9 cellular contexts compared by ENCODE assay signal in genomic region chr17:78934681-78935418, GRCh38. TPM values are rescaled to one million over a fixed set of nuclear protein-coding genes. Genes with fewer than 3 reads are reported as not detected.
DNase-seq lines count a peak whose midpoint lies in the region; ATAC-seq, FAIRE-seq and TF ChIP-seq lines count a peak whose summit lies in the region.
"Had no signal": no experiment of that assay in that cellular context is flagged by ENCODE, and none has a peak within 500 bp of the region (broad histone marks: within the 10 kb centered on the region; RNA-seq: fewer than 3 reads in every experiment).

No MANE protein-coding gene starts in this region.

- no peaks in the 10 kb centered on the region for H3K9me2 ChIP-seq in PC-9 (ENCODE audit: insufficient read depth)

- TF ChIP-seq POLR2A in A549 (IDR thresholded peaks at IDR 0.05; ENCODE audit: low read length) (no peak), ovary (IDR thresholded peaks at IDR 0.05) (no peak)

- POLR2A ChIA-PET in A549 (lab: Yijun Ruan, JAX) (interaction anchor here (1.1 to 3.5 kb wide), 5 partner anchors 11 to 93 kb away, joined by 3 to 20 read pairs (median 5); partner anchors contain the start of gene TIMP2), PC-9 (lab: Charles Lee; ENCODE audit: unreplicated experiment) (no interaction called here)

- no peak; a peak in 1 of 6 replicates for ATAC-seq in A549
- ATAC-seq in GM21529 (IDR thresholded peaks at IDR 0.05; ENCODE audit: unreplicated experiment) = no peak

- H3F3A ChIP-seq in PC-9 (ENCODE audit: insufficient read depth, low read depth) = peaks cover 26% of the 10 kb centered on the region

- H3K27me3 ChIP-seq in PC-9 (ENCODE audit: insufficient read depth, low read depth) (no peaks in the 10 kb centered on the region), esophagus (ENCODE audit: control insufficient read depth in 1 of 2, insufficient read depth in 2 of 2, low read length in 2 of 2) (no peaks in the 10 kb centered on the region), ovary (no peaks in the 10 kb centered on the region)

- H3K27ac ChIP-seq in A549 = peak overlapping the region; percentile 91 to 97
- peak overlapping the region; percentile 87 for H3K27ac ChIP-seq in PC-9
- peak overlapping the region; percentile 82 to 94 for H3K27ac ChIP-seq in esophagus (ENCODE audit: low read depth in 2 of 2, low read length in 1 of 2)
- H3K27ac ChIP-seq in ovary = peak overlapping the region; percentile 79 to 96

- H3K9me3 ChIP-seq in A549 (no peaks in the 10 kb centered on the region), PC-9 (ENCODE audit: insufficient read depth, low read depth) (no peaks in the 10 kb centered on the region), esophagus (ENCODE audit: control insufficient read depth in 2 of 2, insufficient read depth in 1 of 2, low read depth in 1 of 2, low read length in 1 of 2) (no peaks in the 10 kb centered on the region), ovary (no peaks in the 10 kb centered on the region)

- H4K20me1 ChIP-seq in PC-9 (ENCODE audit: insufficient read depth) = no peaks in the 10 kb centered on the region

- no peak for FAIRE-seq in A549 (lab: Jason Lieb, UNC)
- FAIRE-seq: frontal cortex had no signal

- DNase-seq in A549 (ENCODE audit: low read depth in 1 of 2, low spot score in 1 of 2) (no peak), PC-9 (no peak), ovary (peak in 3 of 5 donors; percentile 49 to 63 (median 55)), head of caudate nucleus (no peak), NCI-H526 (lab: John Stamatoyannopoulos, UW) (no peak)
- no peak for DNase-seq in activated effector memory CD4-positive, alpha-beta T cell treated with Interleukin-2 at 50 U/mL for 16 hours

- BruUV-seq in PC-9 (replicated peaks; lab: Mats Ljungman, UMichigan) = TSS peak; percentile 42

- CTCF ChIA-PET in A549 (lab: Yijun Ruan, JAX) (interaction anchor here (0.6 to 13.7 kb wide), 6 partner anchors 12 to 69 kb away, joined by 3 to 169 read pairs (median 5); no protein-coding TSS in a partner anchor), PC-9 (lab: Charles Lee) (no interaction called here)

- H3K4me1 ChIP-seq in A549 (peaks cover 59% of the 10 kb centered on the region), PC-9 (replicated peaks; ENCODE audit: insufficient read depth) (peaks cover 27% of the 10 kb centered on the region), esophagus (ENCODE audit: control insufficient read depth in 2 of 2, insufficient read depth in 2 of 2, low read length in 1 of 2) (peaks cover 2 to 21% of the 10 kb centered on the region in 2 donors), ovary (ENCODE audit: insufficient read depth) (peaks cover 33% of the 10 kb centered on the region)

- H3K36me3 ChIP-seq in PC-9 (ENCODE audit: low read depth) (no peaks in the 10 kb centered on the region), esophagus (ENCODE audit: control insufficient read depth in 2 of 2, insufficient read depth in 2 of 2, low read length in 1 of 2) (no peaks in the 10 kb centered on the region), ovary (no peaks in the 10 kb centered on the region)

- peak overlapping the region; percentile 48 for H2AFZ ChIP-seq in PC-9

- intact Hi-C loops in PC-9 (cut with micrococcal nuclease; ENCODE audit: unreplicated experiment) = loop anchor here (1.0 to 5.0 kb wide), 5 partner anchors 21 to 95 kb away; partner anchors contain the start of gene USP36
- intact Hi-C loops in ovary (cut with DNase I) = loop anchor here in 1 of 4 donors (10.0 kb wide), 1 partner anchor 70 kb away; no protein-coding TSS in a partner anchor
- intact Hi-C loops in head of caudate nucleus (cut with DNase I) = loop anchor here (5.0 kb wide), 1 partner anchor 53 kb away; no protein-coding TSS in a partner anchor

- no peak for TF ChIP-seq EP300 in A549 (IDR thresholded peaks at IDR 0.05)
- no peak for TF ChIP-seq EP300 in ovary (IDR thresholded peaks at IDR 0.05)

- no peaks in the 10 kb centered on the region for H3K79me2 ChIP-seq in PC-9 (ENCODE audit: low read depth)

- peak overlapping the region; percentile 89 for H3K4me2 ChIP-seq in A549
- peak overlapping the region; percentile 75 for H3K4me2 ChIP-seq in PC-9

- no peak for TF ChIP-seq RAD21 in A549 (conservative IDR thresholded peaks at IDR 0.05 in 1 of 2, IDR thresholded peaks at IDR 0.05 in 1 of 2)

- 0 out of 3 replicates have a peak overlapping the region, but pooled peaks have one; percentile 2 for H3K4me3 ChIP-seq in A549
- H3K4me3 ChIP-seq in PC-9 = peak overlapping the region; percentile 21; the same call in 1 of the 2 replicates
- peak overlapping the region in 1 of 2 donors; percentile 29 for H3K4me3 ChIP-seq in esophagus (ENCODE audit: low read depth in 1 of 2, low read length in 2 of 2)
- H3K4me3 ChIP-seq in ovary = peak overlapping the region; percentile 10

- TF ChIP-seq CTCF in A549 (IDR thresholded peaks at IDR 0.05) (no peak), PC-9 (conservative IDR thresholded peaks at IDR 0.05) (no peak), ovary (IDR thresholded peaks at IDR 0.05) (no peak)

- WGBS in A549 (ENCODE audit: missing lambda C conversion rate) = 85% methylated on average over 19 of the region's 19 CpGs
- WGBS in esophagus, 2 donors = 73 to 81% methylated on average over 19 of the region's 19 CpGs
- 65 to 71% (median 66%) methylated on average over 18 to 19 of the region's 19 CpGs for WGBS in ovary, 3 donors

TF ChIP-seq in A549, 52 proteins besides CTCF, POLR2A, EP300 and RAD21 (continues in another document):
- TF ChIP-seq FOSL2 (IDR thresholded peaks at IDR 0.05) (no peak), FOSL2 (CRISPR knock-in tag; IDR thresholded peaks at IDR 0.05) (no peak), CHD2 (IDR thresholded peaks at IDR 0.05; ENCODE audit: low read length, partially characterized antibody) (no peak), MAFK (IDR thresholded peaks at IDR 0.05; ENCODE audit: partially characterized antibody) (no peak), CEBPB (IDR thresholded peaks at IDR 0.05) (no peak), MAZ (IDR thresholded peaks at IDR 0.05; ENCODE audit: borderline replicate concordance, low read depth, low read length) (no peak), ESRRA (IDR thresholded peaks at IDR 0.05; ENCODE audit: borderline replicate concordance, low read length) (no peak), EHF (CRISPR knock-in tag; IDR thresholded peaks at IDR 0.05) (no peak), HOXB5 (CRISPR knock-in tag; IDR thresholded peaks at IDR 0.05) (no peak), RCOR1 (IDR thresholded peaks at IDR 0.05; ENCODE audit: low read depth, low read length) (no peak), CHD4 (IDR thresholded peaks at IDR 0.05; ENCODE audit: borderline replicate concordance) (no peak), ZC3H11A (IDR thresholded peaks at IDR 0.05) (no peak), HDAC2 (IDR thresholded peaks at IDR 0.05) (no peak), HEYL (CRISPR knock-in tag; IDR thresholded peaks at IDR 0.05) (no peak), KDM5A (IDR thresholded peaks at IDR 0.05) (no peak), HES2 (IDR thresholded peaks at IDR 0.05) (no peak), JUN (IDR thresholded peaks at IDR 0.05) (no peak), EHMT2 (IDR thresholded peaks at IDR 0.05; ENCODE audit: low read depth) (no peak)
- TF ChIP-seq, protein P1, sequence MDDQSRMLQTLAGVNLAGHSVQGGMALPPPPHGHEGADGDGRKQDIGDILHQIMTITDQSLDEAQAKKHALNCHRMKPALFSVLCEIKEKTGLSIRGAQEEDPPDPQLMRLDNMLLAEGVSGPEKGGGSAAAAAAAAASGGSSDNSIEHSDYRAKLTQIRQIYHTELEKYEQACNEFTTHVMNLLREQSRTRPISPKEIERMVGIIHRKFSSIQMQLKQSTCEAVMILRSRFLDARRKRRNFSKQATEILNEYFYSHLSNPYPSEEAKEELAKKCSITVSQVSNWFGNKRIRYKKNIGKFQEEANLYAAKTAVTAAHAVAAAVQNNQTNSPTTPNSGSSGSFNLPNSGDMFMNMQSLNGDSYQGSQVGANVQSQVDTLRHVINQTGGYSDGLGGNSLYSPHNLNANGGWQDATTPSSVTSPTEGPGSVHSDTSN (IDR thresholded peaks at IDR 0.05) = no peak

RNA-seq across cellular contexts. Expression of gene TIMP2, which starts 9.7 kb away (rescaled TPM):
- polyA plus RNA-seq in A549 (2011; rRNA removed) (68.1 and 77.8 TPM in 2 replicates), A549 (2017; fragmentation: RNase III; extraction: RNeasy Plus Mini Kit Qiagen cat#74134 plus additional on column Dnase treatment) (140 to 170 TPM (median 166 TPM) in 3 replicates), esophagus (10 to 100 TPM; 30.6 to 39.5 TPM), ovary (1,000 to 10,000 TPM in 1 of 2 donors, 100 to 1,000 TPM in 1; 542 to 1,422 TPM)
- polyA plus RNA-seq in A549 (2012; cell fraction: cytosol; rRNA removed) = 91.7 and 124 TPM in 2 replicates
- polyA plus RNA-seq in A549 (2012; cell fraction: nucleus; rRNA removed) = 128 and 136 TPM in 2 replicates
- 46.2 and 57.5 TPM in 2 replicates for polyA minus RNA-seq in A549 (2011; rRNA and poly(A)+ RNA removed)
- total RNA-seq in PC-9 (2021) (90.5 and 114 TPM in 2 replicates), ovary (100 to 1,000 TPM; 221 to 854 (median 693) TPM)

RNA-seq across cellular contexts. Expression of gene CEP295NL, which starts 31.8 kb away (rescaled TPM):
- polyA plus RNA-seq in A549 (2011; rRNA removed) = 0.09 and 0.10 TPM in 2 replicates
- polyA plus RNA-seq in A549 (2012; cell fraction: cytosol; rRNA removed) = 0.03 and 0.05 TPM in 2 replicates
- polyA plus RNA-seq in A549 (2012; cell fraction: nucleus; rRNA removed) = 0.36 and 0.43 TPM in 2 replicates
- 0.13 to 0.34 TPM (median 0.29 TPM) in 3 replicates for polyA plus RNA-seq in A549 (2017; fragmentation: RNase III; extraction: RNeasy Plus Mini Kit Qiagen cat#74134 plus additional on column Dnase treatment)
- polyA minus RNA-seq in A549 (2011; rRNA and poly(A)+ RNA removed) = 0.37 and 0.63 TPM in 2 replicates
- total RNA-seq in PC-9 (2021) = 3.5 and 3.6 TPM in 2 replicates
- polyA plus RNA-seq in esophagus = 1 to 10 TPM in 1 of 2 donors, under 1 TPM in 1; 0.25 to 3.5 TPM
- 1 to 10 TPM; 1.7 to 8.0 (median 4.5) TPM for total RNA-seq in ovary
- polyA plus RNA-seq in ovary = 1 to 10 TPM in 1 of 2 donors, under 1 TPM in 1; 0.25 to 1.0 TPM

RNA-seq across cellular contexts. Expression of gene LGALS3BP, which starts 44.9 kb away (rescaled TPM):
- polyA plus RNA-seq in A549 (2011; rRNA removed) = 28.3 and 32.3 TPM in 2 replicates
- 21.3 and 28.5 TPM in 2 replicates for polyA plus RNA-seq in A549 (2012; cell fraction: cytosol; rRNA removed)
- polyA plus RNA-seq in A549 (2012; cell fraction: nucleus; rRNA removed) = 104 and 148 TPM in 2 replicates
- 59.5 to 66.1 TPM (median 60.0 TPM) in 3 replicates for polyA plus RNA-seq in A549 (2017; fragmentation: RNase III; extraction: RNeasy Plus Mini Kit Qiagen cat#74134 plus additional on column Dnase treatment)
- 34.3 and 41.5 TPM in 2 replicates for polyA minus RNA-seq in A549 (2011; rRNA and poly(A)+ RNA removed)
- total RNA-seq in PC-9 (2021) = 507 and 685 TPM in 2 replicates
- polyA plus RNA-seq in esophagus = 100 to 1,000 TPM in 1 of 2 donors, 10 to 100 TPM in 1; 85.1 to 103 TPM
- total RNA-seq in ovary = 100 to 1,000 TPM; 191 to 584 (median 250) TPM
- polyA plus RNA-seq in ovary = 100 to 1,000 TPM; 214 to 251 TPM

Comparison
In these comparisons a context has a peak if more than half of its experiments do, and no peak if none do; other contexts are left out.
1. DNase-seq: peak in ovary (3 of 5); none in A549 (0 of 2), PC-9 (0 of 2), head of caudate nucleus (0 of 42), activated effector memory CD4-positive, alpha-beta T cell treated with Interleukin-2 at 50 U/mL for 16 hours (single experiment) and NCI-H526 (0 of 2).
2. Peak in every context shown above with its lines, with median percentiles within 50 percentile points of each other: H3K27ac ChIP-seq.